In the genomic region with DNA sequence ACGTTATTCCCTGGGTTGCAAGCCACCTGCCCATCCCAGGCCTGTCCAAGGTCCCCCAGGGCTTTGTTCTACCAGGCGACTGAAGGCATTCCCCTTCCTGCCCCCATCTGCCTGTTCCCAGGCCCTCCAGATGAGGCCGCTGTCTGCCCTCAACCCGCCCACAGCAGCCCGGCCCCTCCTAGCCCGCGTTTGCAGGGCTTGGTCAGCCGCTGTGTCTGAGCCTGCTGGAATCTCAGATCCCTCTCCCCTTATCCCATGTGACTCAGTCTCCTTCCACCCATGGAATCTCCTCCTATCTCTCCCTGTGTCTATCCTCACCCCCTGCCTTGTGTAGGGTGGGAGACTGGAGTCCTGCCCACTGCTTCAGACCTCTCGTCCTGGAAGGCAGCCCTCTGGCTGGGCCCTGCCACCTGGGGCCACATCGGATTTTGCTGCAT, we compare ENCODE assay signal across 8 cellular contexts.
DNase-seq lines count a peak whose midpoint lies in the region; ATAC-seq and TF ChIP-seq lines count a peak whose summit lies in the region.

No MANE protein-coding gene starts in this region.

- H3K27ac Mint-ChIP-seq in effector memory CD8-positive, alpha-beta T cell = peak overlapping the region; percentile 50 to 89
- H3K27ac Mint-ChIP-seq in natural killer cell treated with Interleukin-12 subunit alpha and Interleukin-12 subunit beta and Interleukin-15 and Interleukin-18, amount 100 ng/mL, for 72 hours = peak overlapping the region in 1 of 2 donors; percentile 52

- H3K9me3 Mint-ChIP-seq in effector memory CD8-positive, alpha-beta T cell = no peaks in the 10 kb centered on the region
- H3K9me3 Mint-ChIP-seq in natural killer cell treated with Interleukin-12 subunit alpha and Interleukin-12 subunit beta and Interleukin-15 and Interleukin-18, amount 100 ng/mL, for 72 hours = no peaks in the 10 kb centered on the region

- ATAC-seq in effector memory CD8-positive, alpha-beta T cell (replicated peaks) = peak; percentile 97
- peak; percentile 84 to 92 for ATAC-seq in natural killer cell treated with Interleukin-12 subunit alpha and Interleukin-12 subunit beta and Interleukin-15 and Interleukin-18, amount 100 ng/mL, for 72 hours
- ATAC-seq in GM19455 (IDR thresholded peaks at IDR 0.05; ENCODE audit: unreplicated experiment) = no peak

- no peaks in the 10 kb centered on the region for H3K27me3 ChIP-seq in tibial artery

- no peak overlapping the region for H3K27ac ChIP-seq in tibial artery

- H3K36me3 ChIP-seq in tibial artery = no peaks in the 10 kb centered on the region

- no peak overlapping the region for H3K4me3 ChIP-seq in tibial artery

- peak; percentile 29 to 37 for TF ChIP-seq CTCF in tibial artery (IDR thresholded peaks at IDR 0.05)

- no peaks in the 10 kb centered on the region for H3K36me3 Mint-ChIP-seq in effector memory CD8-positive, alpha-beta T cell (ENCODE audit: insufficient read depth)
- H3K36me3 Mint-ChIP-seq in natural killer cell treated with Interleukin-12 subunit alpha and Interleukin-12 subunit beta and Interleukin-15 and Interleukin-18, amount 100 ng/mL, for 72 hours = no peaks in the 10 kb centered on the region

- H3K4me1 Mint-ChIP-seq in effector memory CD8-positive, alpha-beta T cell (ENCODE audit: low read depth in 2 of 2) = peaks cover 13 to 15% of the 10 kb centered on the region in 2 donors
- peaks cover 14 to 16% of the 10 kb centered on the region in 2 donors for H3K4me1 Mint-ChIP-seq in natural killer cell treated with Interleukin-12 subunit alpha and Interleukin-12 subunit beta and Interleukin-15 and Interleukin-18, amount 100 ng/mL, for 72 hours (ENCODE audit: low read depth in 2 of 2)

- in situ Hi-C loops in G401 (cut with HindIII; ENCODE audit: low sequenced_read_pairs) = no loop called here

- H3K4me3 Mint-ChIP-seq in effector memory CD8-positive, alpha-beta T cell = peak overlapping the region; percentile 53 to 62
- H3K4me3 Mint-ChIP-seq in natural killer cell treated with Interleukin-12 subunit alpha and Interleukin-12 subunit beta and Interleukin-15 and Interleukin-18, amount 100 ng/mL, for 72 hours = no peak overlapping the region

- DNase-seq in G401 (ENCODE audit: low spot score) (peak; percentile 20), NCI-H1694 treated with DMSO at 0.1 percent for 48 hours (lab: John Stamatoyannopoulos, UW) (peak; percentile 72), tibial artery (peak; percentile 47 to 75), Ammon's horn (ENCODE audit: low spot score) (no peak)
- DNase-seq in activated CD4-positive, alpha-beta T cell treated with anti-CD3 and anti-CD28 coated beads, Interleukin-2, amount 50 U/mL, for 48 hours = peak; percentile 70 to 72
- DNase-seq in effector memory CD8-positive, alpha-beta T cell = peak; percentile 62 to 70 (median 67)
- peak; percentile 84 for DNase-seq in natural killer cell treated with Interleukin-12 subunit alpha and Interleukin-12 subunit beta and Interleukin-15 and Interleukin-18, amount 100 ng/mL, for 72 hours (ENCODE audit: low spot score)

- H3K4me1 ChIP-seq in tibial artery = peaks cover 0 to 9% (median 4%) of the 10 kb centered on the region in 4 donors

- no peaks in the 10 kb centered on the region for H3K9me3 ChIP-seq in tibial artery

- peaks cover 0 to 5% of the 10 kb centered on the region in 2 donors for H3K27me3 Mint-ChIP-seq in effector memory CD8-positive, alpha-beta T cell
- H3K27me3 Mint-ChIP-seq in natural killer cell treated with Interleukin-12 subunit alpha and Interleukin-12 subunit beta and Interleukin-15 and Interleukin-18, amount 100 ng/mL, for 72 hours = peaks cover 0 to under 1% of the 10 kb centered on the region in 2 donors

- intact Hi-C loops in tibial artery (cut with DNase I; ENCODE audit: low total_unique reads) = no loop called here
